2 cellular contexts compared by ENCODE assay signal in the genomic region with DNA sequence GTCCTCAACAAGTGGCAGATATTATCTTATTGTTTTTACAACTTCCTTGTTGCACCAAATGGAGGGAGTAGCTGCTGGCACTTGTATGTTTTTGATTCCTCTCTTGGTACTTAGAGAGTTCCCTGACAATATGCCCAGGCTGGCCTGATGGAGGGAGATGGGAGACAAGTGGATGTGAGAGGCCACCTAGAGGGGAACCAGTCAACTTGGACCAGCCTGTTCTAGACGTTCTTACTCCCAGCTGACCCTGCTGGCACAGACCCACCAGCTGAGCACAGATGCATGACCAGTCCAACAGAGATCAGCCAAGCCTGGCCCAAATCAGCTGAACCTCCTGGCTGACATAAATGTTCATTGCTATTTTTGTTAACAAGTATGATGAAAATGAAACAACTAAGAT.
TF ChIP-seq lines count a peak whose summit lies in the region.

No MANE protein-coding gene starts in this region.

TF ChIP-seq in HCT116, 20 proteins besides CTCF, POLR2A, EP300 and RAD21 (continued from another document):
- TF ChIP-seq POLR2AphosphoS5 (IDR thresholded peaks at IDR 0.05; ENCODE audit: low read depth, low read length) (no peak), JUND (IDR thresholded peaks at IDR 0.05) (no peak), CBX3 (IDR thresholded peaks at IDR 0.05; ENCODE audit: low read depth) (no peak), ZFX (IDR thresholded peaks at IDR 0.05) (no peak)

TF ChIP-seq in WTC11, 78 proteins besides CTCF, POLR2A, EP300 and RAD21 (continued from another document):
- TF ChIP-seq E2F5 (CRISPR knock-in tag; IDR thresholded peaks at IDR 0.05) (no peak), NR2C2 (CRISPR knock-in tag; IDR thresholded peaks at IDR 0.05) (no peak), SMAD4 (CRISPR knock-in tag; IDR thresholded peaks at IDR 0.05) (no peak), GABPB1 (CRISPR knock-in tag; IDR thresholded peaks at IDR 0.05) (no peak)
- TF ChIP-seq, protein P1, sequence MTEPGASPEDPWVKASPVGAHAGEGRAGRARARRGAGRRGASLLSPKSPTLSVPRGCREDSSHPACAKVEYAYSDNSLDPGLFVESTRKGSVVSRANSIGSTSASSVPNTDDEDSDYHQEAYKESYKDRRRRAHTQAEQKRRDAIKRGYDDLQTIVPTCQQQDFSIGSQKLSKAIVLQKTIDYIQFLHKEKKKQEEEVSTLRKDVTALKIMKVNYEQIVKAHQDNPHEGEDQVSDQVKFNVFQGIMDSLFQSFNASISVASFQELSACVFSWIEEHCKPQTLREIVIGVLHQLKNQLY (CRISPR knock-in tag; IDR thresholded peaks at IDR 0.05) = no peak
